ENCODE assay signal across 23 cellular contexts in genomic region chr17:82709676-82710498, GRCh38.
"Had no signal": no experiment of that assay in that cellular context is flagged by ENCODE, and none has a peak within 500 bp of the region (broad histone marks: within the 10 kb centered on the region; RNA-seq: fewer than 3 reads in every experiment).

No MANE protein-coding gene starts in this region.

- ATAC-seq: activated CD8-positive, alpha-beta memory T cell treated with anti-CD3 and anti-CD28 coated beads, Interleukin-2, amount 10 ng/mL, durations not matched to agents 7 days and 5 days; gastrocnemius medialis; heart left ventricle had no signal

- H3K27ac Mint-ChIP-seq: activated CD4-positive, alpha-beta memory T cell treated with anti-CD3 and anti-CD28 coated beads, Interleukin-2, amount 10 ng/mL, durations not matched to agents 7 days and 5 days; activated CD8-positive, alpha-beta memory T cell treated with anti-CD3 and anti-CD28 coated beads, Interleukin-2, amount 10 ng/mL, durations not matched to agents 7 days and 5 days; activated naive CD8-positive, alpha-beta T cell; memory B cell; progenitor cell of endocrine pancreas; type B pancreatic cell had no signal

- H3K27ac ChIP-seq: heart left ventricle, right atrium auricular region, skin epidermis, stomach, testis had no signal

- H3K27me3 ChIP-seq: gastrocnemius medialis, right atrium auricular region, testis had no signal

- H3K4me3 ChIP-seq: gastrocnemius medialis, heart left ventricle, mucosa of descending colon, right atrium auricular region, skin epidermis, stomach, testis had no signal

- H3K4me3 Mint-ChIP-seq: activated CD4-positive, alpha-beta memory T cell treated with anti-CD3 and anti-CD28 coated beads, Interleukin-2, amount 10 ng/mL, durations not matched to agents 7 days and 5 days; activated CD8-positive, alpha-beta memory T cell treated with anti-CD3 and anti-CD28 coated beads, Interleukin-2, amount 10 ng/mL, durations not matched to agents 7 days and 5 days; activated naive CD8-positive, alpha-beta T cell; memory B cell; neural crest cell; type B pancreatic cell had no signal

- H3K9me3 Mint-ChIP-seq: activated CD4-positive, alpha-beta memory T cell treated with anti-CD3 and anti-CD28 coated beads, Interleukin-2, amount 10 ng/mL, durations not matched to agents 7 days and 5 days; memory B cell; naive B cell; neural crest cell; type B pancreatic cell had no signal

- H3K9me3 ChIP-seq: gastrocnemius medialis, heart left ventricle, mucosa of descending colon, right atrium auricular region, stomach, testis had no signal

- H3K4me1 Mint-ChIP-seq: neural crest cell had no signal

- H3K36me3 Mint-ChIP-seq: activated CD8-positive, alpha-beta memory T cell treated with anti-CD3 and anti-CD28 coated beads, Interleukin-2, amount 10 ng/mL, durations not matched to agents 7 days and 5 days; activated naive CD8-positive, alpha-beta T cell; memory B cell; naive B cell; type B pancreatic cell had no signal

- H3K36me3 ChIP-seq: gastrocnemius medialis, heart left ventricle, right atrium auricular region, stomach had no signal

- H3K4me1 ChIP-seq: heart left ventricle, right atrium auricular region had no signal

- H3K27me3 Mint-ChIP-seq: activated naive CD8-positive, alpha-beta T cell; naive B cell; type B pancreatic cell had no signal

- DNase-seq: activated CD4-positive, alpha-beta memory T cell treated with anti-CD3 and anti-CD28 coated beads, Interleukin-2, amount 10 ng/mL, durations not matched to agents 7 days and 5 days; activated CD4-positive, alpha-beta T cell treated with anti-CD3 and anti-CD28 coated beads for 48 hours; activated CD4-positive, CD25-positive, alpha-beta regulatory T cell; activated CD8-positive, alpha-beta memory T cell treated with anti-CD3 and anti-CD28 coated beads, Interleukin-2, amount 10 ng/mL, durations not matched to agents 7 days and 5 days; cerebellar nuclear complex; cortex of kidney; effector CD4-positive, alpha-beta T cell; gastrocnemius medialis; heart left ventricle; naive B cell; stimulated activated CD4-positive, alpha-beta T cell treated with anti-CD3 and anti-CD28 coated beads, Interleukin-15, amount 100 ng/mL, for 24 hours; stimulated activated CD4-positive, alpha-beta T cell treated with anti-CD3 and anti-CD28 coated beads, Interleukin-2, amount 100 ng/mL, for 48 hours; stomach; T1000; testis had no signal
